10 cellular contexts compared by ENCODE assay signal in genomic region chr3:143535994-143536784, GRCh38.
A peak's percentile ranks its signal among the peaks of the same experiment; 100 is the strongest.
DNase-seq lines count a peak whose midpoint lies in the region; ATAC-seq and TF ChIP-seq lines count a peak whose summit lies in the region.
"Had no signal": no experiment of that assay in that cellular context is flagged by ENCODE, and none has a peak within 500 bp of the region (broad histone marks: within the 10 kb centered on the region; RNA-seq: fewer than 3 reads in every experiment).

No MANE protein-coding gene starts in this region.

- peak overlapping the region; percentile 82 for H3K4me2 ChIP-seq in OCI-LY3 (ENCODE audit: low read length)

- H3K36me3 ChIP-seq in OCI-LY3 (replicated peaks; ENCODE audit: low read depth, low read length) (peaks cover 4% of the 10 kb centered on the region), tibial nerve (no peaks in the 10 kb centered on the region)

- H3K9me3 ChIP-seq in OCI-LY3 (ENCODE audit: insufficient read depth, low read length) (no peaks in the 10 kb centered on the region), tibial nerve (no peaks in the 10 kb centered on the region)

- CTCF ChIA-PET in activated CD8-positive, alpha-beta memory T cell treated with anti-CD3 and anti-CD28 coated beads, Interleukin-2, amount 10 ng/mL, durations not matched to agents 7 days and 5 days (lab: Charles Lee), result interaction anchor here (0.9 kb wide), 1 partner anchor 416 kb away, joined by 3 read pairs; the partner anchor contains the start of gene CHST2

- H3K27me3 ChIP-seq in OCI-LY3 (ENCODE audit: low read depth, low read length), result no peaks in the 10 kb centered on the region
- H3K27me3 ChIP-seq in tibial nerve, result no peaks in the 10 kb centered on the region

- H3K27me3 Mint-ChIP-seq in activated CD8-positive, alpha-beta memory T cell treated with anti-CD3 and anti-CD28 coated beads, Interleukin-2, amount 10 ng/mL, durations not matched to agents 7 days and 5 days, result no peaks in the 10 kb centered on the region
- H3K27me3 Mint-ChIP-seq in type B pancreatic cell, result no peaks in the 10 kb centered on the region
- H3K27me3 Mint-ChIP-seq: activated naive CD4-positive, alpha-beta T cell treated with anti-CD3 and anti-CD28 coated beads, Interleukin-2, amount 50 U/mL, for 24 hours had no signal

- no peak overlapping the region for H3K4me3 Mint-ChIP-seq in activated CD8-positive, alpha-beta memory T cell treated with anti-CD3 and anti-CD28 coated beads, Interleukin-2, amount 10 ng/mL, durations not matched to agents 7 days and 5 days
- no peak overlapping the region for H3K4me3 Mint-ChIP-seq in stimulated activated effector memory CD8-positive, alpha-beta T cell treated with anti-CD3 and anti-CD28 coated beads, Interleukin-12 subunit alpha, Interleukin-12 subunit beta, amount 100 ng/mL, for 72 hours
- H3K4me3 Mint-ChIP-seq in type B pancreatic cell, result no peak overlapping the region
- H3K4me3 Mint-ChIP-seq: activated naive CD4-positive, alpha-beta T cell treated with anti-CD3 and anti-CD28 coated beads, Interleukin-2, amount 50 U/mL, for 24 hours had no signal

- no peaks in the 10 kb centered on the region for H3K79me2 ChIP-seq in OCI-LY3 (ENCODE audit: low read length)

- no peak overlapping the region for H3K27ac Mint-ChIP-seq in activated CD8-positive, alpha-beta memory T cell treated with anti-CD3 and anti-CD28 coated beads, Interleukin-2, amount 10 ng/mL, durations not matched to agents 7 days and 5 days
- H3K27ac Mint-ChIP-seq in stimulated activated effector memory CD8-positive, alpha-beta T cell treated with anti-CD3 and anti-CD28 coated beads, Interleukin-12 subunit alpha, Interleukin-12 subunit beta, amount 100 ng/mL, for 72 hours, result no peak overlapping the region
- H3K27ac Mint-ChIP-seq in type B pancreatic cell, result no peak overlapping the region
- H3K27ac Mint-ChIP-seq: activated naive CD4-positive, alpha-beta T cell treated with anti-CD3 and anti-CD28 coated beads, Interleukin-2, amount 50 U/mL, for 24 hours had no signal

- peak; percentile 82 for ATAC-seq in activated CD8-positive, alpha-beta memory T cell treated with anti-CD3 and anti-CD28 coated beads, Interleukin-2, amount 10 ng/mL, durations not matched to agents 7 days and 5 days
- ATAC-seq in HG02763 (IDR thresholded peaks at IDR 0.05; ENCODE audit: unreplicated experiment) (peak; percentile 88), omental fat pad (ENCODE audit: low FRiP score) (no peak)
- peak; percentile 90 for ATAC-seq in stimulated activated effector memory CD8-positive, alpha-beta T cell treated with anti-CD3 and anti-CD28 coated beads, Interleukin-12 subunit alpha, Interleukin-12 subunit beta, amount 100 ng/mL, for 72 hours

- no peaks in the 10 kb centered on the region for H3K9me3 Mint-ChIP-seq in activated CD8-positive, alpha-beta memory T cell treated with anti-CD3 and anti-CD28 coated beads, Interleukin-2, amount 10 ng/mL, durations not matched to agents 7 days and 5 days (ENCODE audit: low read depth)
- no peaks in the 10 kb centered on the region for H3K9me3 Mint-ChIP-seq in stimulated activated effector memory CD8-positive, alpha-beta T cell treated with anti-CD3 and anti-CD28 coated beads, Interleukin-12 subunit alpha, Interleukin-12 subunit beta, amount 100 ng/mL, for 72 hours
- no peaks in the 10 kb centered on the region for H3K9me3 Mint-ChIP-seq in type B pancreatic cell
- H3K9me3 Mint-ChIP-seq: activated naive CD4-positive, alpha-beta T cell treated with anti-CD3 and anti-CD28 coated beads, Interleukin-2, amount 50 U/mL, for 24 hours had no signal

- H3K4me1 Mint-ChIP-seq in activated CD8-positive, alpha-beta memory T cell treated with anti-CD3 and anti-CD28 coated beads, Interleukin-2, amount 10 ng/mL, durations not matched to agents 7 days and 5 days, result peaks cover 11% of the 10 kb centered on the region
- no peaks in the 10 kb centered on the region for H3K4me1 Mint-ChIP-seq in stimulated activated effector memory CD8-positive, alpha-beta T cell treated with anti-CD3 and anti-CD28 coated beads, Interleukin-12 subunit alpha, Interleukin-12 subunit beta, amount 100 ng/mL, for 72 hours
- H3K4me1 Mint-ChIP-seq in type B pancreatic cell (ENCODE audit: unreplicated experiment), result peaks cover 13% of the 10 kb centered on the region

- H2AFZ ChIP-seq in OCI-LY3 (ENCODE audit: low read depth, low read length), result no peak overlapping the region

- H3K27ac ChIP-seq in OCI-LY3 (ENCODE audit: low read length), result peak overlapping the region; percentile 85
- H3K27ac ChIP-seq in tibial nerve, result no peak overlapping the region

- no peaks in the 10 kb centered on the region for H3K36me3 Mint-ChIP-seq in activated CD8-positive, alpha-beta memory T cell treated with anti-CD3 and anti-CD28 coated beads, Interleukin-2, amount 10 ng/mL, durations not matched to agents 7 days and 5 days
- H3K36me3 Mint-ChIP-seq in stimulated activated effector memory CD8-positive, alpha-beta T cell treated with anti-CD3 and anti-CD28 coated beads, Interleukin-12 subunit alpha, Interleukin-12 subunit beta, amount 100 ng/mL, for 72 hours, result no peaks in the 10 kb centered on the region
- H3K36me3 Mint-ChIP-seq in type B pancreatic cell, result no peaks in the 10 kb centered on the region
- H3K36me3 Mint-ChIP-seq: activated naive CD4-positive, alpha-beta T cell treated with anti-CD3 and anti-CD28 coated beads, Interleukin-2, amount 50 U/mL, for 24 hours had no signal

- peak overlapping the region; percentile 65 for H3K4me3 ChIP-seq in OCI-LY3 (ENCODE audit: low read length)
- H3K4me3 ChIP-seq in tibial nerve, result no peak overlapping the region

- TF ChIP-seq POLR2A in tibial nerve (IDR thresholded peaks at IDR 0.05), result no peak

- H4K20me1 ChIP-seq in OCI-LY3 (ENCODE audit: insufficient read depth, low read length), result no peaks in the 10 kb centered on the region

- WGBS in tibial nerve, 2 donors, result 86 to 87% methylated on average over 3 of the region's 3 CpGs

- H3K4me1 ChIP-seq in OCI-LY3 (ENCODE audit: low read length) (peaks cover 63% of the 10 kb centered on the region), tibial nerve (peaks cover 0 to 13% (median 0%) of the 10 kb centered on the region in 4 donors)

- TF ChIP-seq EP300 in tibial nerve (IDR thresholded peaks at IDR 0.05), result no peak

- no peak for TF ChIP-seq CTCF in OCI-LY3 (IDR thresholded peaks at IDR 0.05; ENCODE audit: low read depth, low read length)
- no peak for TF ChIP-seq CTCF in type B pancreatic cell (conservative IDR thresholded peaks at IDR 0.05)
- no peak for TF ChIP-seq CTCF in tibial nerve (IDR thresholded peaks at IDR 0.05)
- TF ChIP-seq CTCF in omental fat pad (IDR thresholded peaks at IDR 0.05), result no peak

- peak overlapping the region; percentile 46 for H3K9ac ChIP-seq in OCI-LY3 (ENCODE audit: low read length)

- DNase-seq in activated CD8-positive, alpha-beta memory T cell treated with anti-CD3 and anti-CD28 coated beads, Interleukin-2, amount 10 ng/mL, durations not matched to agents 7 days and 5 days, result no peak
- DNase-seq in activated CD8-positive, alpha-beta memory T cell treated with anti-CD3 and anti-CD28 coated beads, Interleukin-2, amount 50 U/mL, for 48 hours, result no peak
- no peak for DNase-seq in stimulated activated effector memory CD8-positive, alpha-beta T cell treated with anti-CD3 and anti-CD28 coated beads, Interleukin-12 subunit alpha, Interleukin-12 subunit beta, amount 100 ng/mL, for 72 hours (ENCODE audit: low spot score in 2 of 2)
- no peak for DNase-seq in type B pancreatic cell (ENCODE audit: extremely low spot score, unreplicated experiment)
- DNase-seq in tibial nerve (ENCODE audit: low spot score in 2 of 2), result no peak
- DNase-seq in omental fat pad (ENCODE audit: low spot score), result no peak
- DNase-seq: ACHN had no signal
